9 cellular contexts compared by ENCODE assay signal in genomic region chr15:39629376-39629775, GRCh38. TPM values are rescaled to one million over a fixed set of nuclear protein-coding genes. Genes with fewer than 3 reads are reported as not detected.
DNase-seq lines count a peak whose midpoint lies in the region; TF ChIP-seq lines count a peak whose summit lies in the region.
"Had no signal": no experiment of that assay in that cellular context is flagged by ENCODE, and none has a peak within 500 bp of the region (broad histone marks: within the 10 kb centered on the region; RNA-seq: fewer than 3 reads in every experiment).

No MANE protein-coding gene starts in this region.

- H3K4me1 ChIP-seq in mammary epithelial cell (ENCODE audit: insufficient read depth, low read length) = peaks cover 51% of the 10 kb centered on the region

- H3K27me3 ChIP-seq in mammary epithelial cell (ENCODE audit: insufficient read depth, low read length) = no peaks in the 10 kb centered on the region

- CTCF ChIA-PET in mammary epithelial cell (lab: Charles Lee; ENCODE audit: low non-redundant PET) = no interaction called here

- no peaks in the 10 kb centered on the region for H4K20me1 ChIP-seq in mammary epithelial cell (ENCODE audit: insufficient read depth, low read length)

- H3K4me3 ChIP-seq in mammary epithelial cell (replicated peaks in 1 of 3; ENCODE audit: insufficient read depth in 1 of 3, low read depth in 2 of 3, low read length in 3 of 3) = no peak overlapping the region

- TF ChIP-seq CTCF in GM20000 (IDR thresholded peaks at IDR 0.05; ENCODE audit: extremely low read depth, missing control alignments) (no peak), mammary epithelial cell (conservative IDR thresholded peaks at IDR 0.05 in 1 of 2, IDR thresholded peaks at IDR 0.05 in 1 of 2; ENCODE audit: extremely low read depth in 1 of 2, insufficient read depth in 1 of 2, low read depth in 1 of 2, low read length in 2 of 2) (no peak), GM13977 (IDR thresholded peaks at IDR 0.05; ENCODE audit: extremely low read depth, insufficient read depth, missing control alignments) (no peak)

- BruUV-seq in mammary epithelial cell (replicated peaks; lab: Mats Ljungman, UMichigan) = TSS peak; percentile 57

- dilution Hi-C loops in mammary epithelial cell (cut with HindIII; ENCODE audit: low sequenced_read_pairs) = no loop called here

- intact Hi-C loops in mammary epithelial cell (cut with micrococcal nuclease) = loop anchor here (10.0 kb wide), 1 partner anchor 55 kb away; no protein-coding TSS in a partner anchor

- peak; percentile 19 for DNase-seq in GM20000 (ENCODE audit: low spot score)
- DNase-seq in activated CD4-positive, alpha-beta T cell treated with anti-CD3 and anti-CD28 coated beads for 1 hour = peak; percentile 50
- peak; percentile 79 for DNase-seq in mammary epithelial cell
- DNase-seq in stimulated activated CD4-positive, alpha-beta T cell treated with anti-CD3 and anti-CD28 coated beads, Interleukin-1b, Interleukin-23, amount 100 ng/mL, for 48 hours = peak; percentile 70
- DNase-seq in GM13977 (ENCODE audit: low spot score) = no peak
- DNase-seq in HT-29 (ENCODE audit: low spot score) = no peak
- no peak for DNase-seq in DMS79 treated with DMSO at 0.1 percent for 48 hours (lab: John Stamatoyannopoulos, UW)
- DNase-seq in D341Med (ENCODE audit: low spot score) = no peak

- H3K9me3 ChIP-seq in mammary epithelial cell (replicated peaks; ENCODE audit: insufficient read depth, low read length) = no peaks in the 10 kb centered on the region

- 56% methylated on average over 5 of the region's 5 CpGs for WGBS in mammary epithelial cell (ENCODE audit: low coverage, missing lambda C conversion rate)

- peak overlapping the region; percentile 71 for H3K27ac ChIP-seq in mammary epithelial cell (ENCODE audit: insufficient read depth, low read depth, low read length)
- H3K27ac ChIP-seq: KMS-11 had no signal

- in situ Hi-C loops in mammary epithelial cell (cut with MboI; ENCODE audit: low sequenced_read_pairs in 2 of 2) = no loop called here
- in situ Hi-C loops in GM13977 (cut with MboI; ENCODE audit: low pct_unique_long_range_greater_than_20kb, low sequenced_read_pairs, unreplicated experiment) = no loop called here

- peak overlapping the region; percentile 13 for H3K4me2 ChIP-seq in mammary epithelial cell (ENCODE audit: insufficient read depth, low read depth, low read length)
- H3K4me2 ChIP-seq: KMS-11 had no signal

- H2AFZ ChIP-seq in mammary epithelial cell (ENCODE audit: low read depth, low read length) = peak overlapping the region; percentile 23

- no peaks in the 10 kb centered on the region for H3K36me3 ChIP-seq in mammary epithelial cell (ENCODE audit: insufficient read depth, low read length)

- H3K9ac ChIP-seq in mammary epithelial cell (ENCODE audit: insufficient read depth, low read length) = no peak overlapping the region
- H3K9ac ChIP-seq: KMS-11 had no signal

- H3K79me2 ChIP-seq in mammary epithelial cell (ENCODE audit: insufficient read depth, low read length) = no peaks in the 10 kb centered on the region

RNA-seq across cellular contexts. Expression of gene THBS1, which starts 48.5 kb away (rescaled TPM):
- total RNA-seq in mammary epithelial cell = over 10,000 TPM in 1 of 2 donors, 1,000 to 10,000 TPM in 1; 3,517 to 11,760 TPM
- 909 TPM for polyA plus RNA-seq in mammary epithelial cell
- 7,367 TPM for polyA minus RNA-seq in mammary epithelial cell
- total RNA-seq in HT-29 (2014; rRNA removed; shearing (Covaris generic)) = 5.6 and 12.5 TPM in 2 replicates

Comparison
In these comparisons a context has a peak if more than half of its experiments do, and no peak if none do; other contexts are left out.
1. DNase-seq: peak in GM20000 (single experiment), activated CD4-positive, alpha-beta T cell treated with anti-CD3 and anti-CD28 coated beads for 1 hour (single experiment), mammary epithelial cell (single experiment) and stimulated activated CD4-positive, alpha-beta T cell treated with anti-CD3 and anti-CD28 coated beads, Interleukin-1b, Interleukin-23, amount 100 ng/mL, for 48 hours (single experiment); none in GM13977 (single experiment), HT-29 (single experiment), DMS79 treated with DMSO at 0.1 percent for 48 hours (single experiment) and D341Med (single experiment).
2. RNA of gene THBS1, which starts 48.5 kb away (total RNA-seq): 3,517 to 11,760 TPM in mammary epithelial cell; 5.6 to 12.5 TPM in HT-29; every median in the first group is over 100 times any median in the second.